In the genomic region with DNA sequence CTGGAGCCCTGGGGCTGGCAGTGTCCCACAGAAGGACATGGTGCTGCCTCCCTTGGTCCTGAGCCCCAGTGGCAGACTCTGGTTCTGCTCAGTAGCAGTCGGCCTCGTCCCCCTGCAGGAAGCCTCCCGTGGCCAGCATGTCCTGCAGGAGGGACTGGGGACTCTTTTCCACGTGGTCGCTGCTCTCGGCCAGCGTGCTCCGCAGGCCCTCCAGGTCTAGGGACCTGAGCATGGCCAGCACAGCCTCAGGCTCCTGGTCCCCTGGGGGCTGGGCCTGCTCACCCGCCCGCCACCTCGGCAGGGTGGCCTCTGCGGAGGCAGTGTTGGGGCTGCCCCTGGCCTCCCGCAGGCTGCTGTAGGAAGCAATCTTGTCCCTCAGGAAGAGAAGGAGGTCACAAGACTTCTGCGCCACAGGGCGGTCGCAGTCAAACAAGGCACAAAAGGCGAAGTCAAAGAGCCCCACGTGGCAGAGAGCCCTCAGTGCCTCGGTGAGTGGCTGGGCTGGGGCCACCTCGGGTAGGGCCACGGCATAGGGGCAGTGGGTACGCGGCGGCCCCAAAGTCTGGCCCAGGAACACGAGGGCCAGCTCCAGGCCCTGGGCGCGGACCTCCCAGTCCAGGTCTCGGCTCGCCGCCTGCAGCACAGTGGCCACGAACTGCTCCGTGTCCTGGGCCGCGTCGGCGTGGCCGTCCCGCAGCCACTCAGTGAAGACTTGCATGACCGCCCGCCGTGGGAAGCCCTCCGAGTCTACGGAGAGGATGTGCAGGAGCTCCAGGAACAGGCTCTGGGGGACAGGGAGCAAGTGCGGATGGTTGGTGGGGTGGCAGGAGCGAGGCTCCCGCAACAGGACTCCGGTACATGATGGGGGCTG, we compare ENCODE assay signal across 16 cellular contexts. TPM values are rescaled to one million over a fixed set of nuclear protein-coding genes. Genes with fewer than 3 reads are reported as not detected.
A peak's percentile ranks its signal among the peaks of the same experiment; 100 is the strongest.
DNase-seq lines count a peak whose midpoint lies in the region; ATAC-seq and TF ChIP-seq lines count a peak whose summit lies in the region.
"Had no signal": no experiment of that assay in that cellular context is flagged by ENCODE, and none has a peak within 500 bp of the region (broad histone marks: within the 10 kb centered on the region; RNA-seq: fewer than 3 reads in every experiment).

No MANE protein-coding gene starts in this region.

- BruUV-seq in Calu3 (replicated peaks; lab: Mats Ljungman, UMichigan) (TSS peak; percentile 54), Panc1 (replicated peaks; lab: Mats Ljungman, UMichigan) (TSS peak; percentile 78)

- DNase-seq in Calu3 (no peak), Panc1 (ENCODE audit: low read depth, low spot score) (no peak), cardiac septum (ENCODE audit: low spot score) (peak; percentile 64), posterior vena cava (ENCODE audit: low spot score) (peak; percentile 78), NCI-H345 treated with DMSO at 0.1 percent for 48 hours (lab: John Stamatoyannopoulos, UW; ENCODE audit: unreplicated experiment) (no peak), nephron progenitor cell (no peak), HUDEP-2 (lab: John Stamatoyannopoulos, UW; ENCODE audit: unreplicated experiment in 76 of 76) (no peak)
- DNase-seq: esophagus squamous epithelium; GDM1; NCI-H1694 treated with DMSO at 0.1 percent for 48 hours; NCI-H526 treated with DMSO at 0.1 percent for 48 hours; stimulated activated naive B cell treated with anti-CD40 and anti-IgM and Interleukin-4, amounts not matched to agents 10 μg/mL and 1 μg/mL and 100 μg/mL, for 72 hours had no signal

- H3K36me3 Mint-ChIP-seq in Calu3 (ENCODE audit: insufficient read depth, unreplicated experiment), result peaks cover 60% of the 10 kb centered on the region
- no peaks in the 10 kb centered on the region for H3K36me3 Mint-ChIP-seq in nephron progenitor cell (ENCODE audit: low read depth)
- H3K36me3 Mint-ChIP-seq: activated naive CD4-positive, alpha-beta T cell treated with anti-CD3 and anti-CD28 coated beads, Interleukin-2, amount 50 U/mL, for 24 hours had no signal

- H3K4me3 ChIP-seq in Panc1 (ENCODE audit: low read depth in 2 of 2, low read length in 2 of 2), result no peak overlapping the region
- H3K4me3 ChIP-seq: esophagus squamous epithelium had no signal

- ATAC-seq in Panc1 (peak; percentile 56), HG03135 (IDR thresholded peaks at IDR 0.05; ENCODE audit: unreplicated experiment) (no peak)

- H3K9me3 ChIP-seq in Panc1 (ENCODE audit: control insufficient read depth, insufficient read depth, low read depth, low read length), result no peaks in the 10 kb centered on the region
- H3K9me3 ChIP-seq: esophagus squamous epithelium had no signal

- H3K27ac Mint-ChIP-seq in Calu3 (ENCODE audit: unreplicated experiment), result no peak overlapping the region
- H3K27ac Mint-ChIP-seq in nephron progenitor cell, result no peak overlapping the region
- H3K27ac Mint-ChIP-seq: activated naive CD4-positive, alpha-beta T cell treated with anti-CD3 and anti-CD28 coated beads, Interleukin-2, amount 50 U/mL, for 24 hours; CD4-positive, alpha-beta T cell; progenitor cell of endocrine pancreas; stimulated activated naive B cell treated with anti-CD40 and anti-IgM and Interleukin-4, amounts not matched to agents 10 μg/mL and 1 μg/mL and 100 μg/mL, for 72 hours had no signal

- in situ Hi-C loops in Panc1 (cut with HindIII; ENCODE audit: low pct_unique_long_range_greater_than_20kb, low sequenced_read_pairs), result no loop called here

- H3K4me1 Mint-ChIP-seq in Calu3 (ENCODE audit: low read depth, unreplicated experiment) (no peaks in the 10 kb centered on the region), nephron progenitor cell (no peaks in the 10 kb centered on the region)
- H3K4me1 Mint-ChIP-seq: activated naive CD4-positive, alpha-beta T cell treated with anti-CD3 and anti-CD28 coated beads, Interleukin-2, amount 50 U/mL, for 24 hours; stimulated activated naive B cell treated with anti-CD40 and anti-IgM and Interleukin-4, amounts not matched to agents 10 μg/mL and 1 μg/mL and 100 μg/mL, for 72 hours had no signal

- intact Hi-C loops in Calu3 (cut with micrococcal nuclease; ENCODE audit: unreplicated experiment) (no loop called here), Panc1 (cut with micrococcal nuclease; ENCODE audit: unreplicated experiment) (no loop called here), cardiac septum (cut with DNase I) (no loop called here), posterior vena cava (cut with DNase I) (no loop called here)

- no peak overlapping the region for H3K4me3 Mint-ChIP-seq in Calu3 (ENCODE audit: low read depth, unreplicated experiment)
- no peak overlapping the region for H3K4me3 Mint-ChIP-seq in nephron progenitor cell
- H3K4me3 Mint-ChIP-seq: activated naive CD4-positive, alpha-beta T cell treated with anti-CD3 and anti-CD28 coated beads, Interleukin-2, amount 50 U/mL, for 24 hours; CD4-positive, alpha-beta T cell; stimulated activated naive B cell treated with anti-CD40 and anti-IgM and Interleukin-4, amounts not matched to agents 10 μg/mL and 1 μg/mL and 100 μg/mL, for 72 hours had no signal

- H3K27me3 Mint-ChIP-seq in Calu3 (ENCODE audit: unreplicated experiment) (no peaks in the 10 kb centered on the region), nephron progenitor cell (ENCODE audit: low read depth, poor library complexity) (no peaks in the 10 kb centered on the region)
- H3K27me3 Mint-ChIP-seq: activated naive CD4-positive, alpha-beta T cell treated with anti-CD3 and anti-CD28 coated beads, Interleukin-2, amount 50 U/mL, for 24 hours; CD4-positive, alpha-beta T cell; progenitor cell of endocrine pancreas; stimulated activated naive B cell treated with anti-CD40 and anti-IgM and Interleukin-4, amounts not matched to agents 10 μg/mL and 1 μg/mL and 100 μg/mL, for 72 hours had no signal

- POLR2A ChIA-PET in Panc1 (lab: Charles Lee), result no interaction called here

- 0 out of 2 replicates have a peak, but pooled peaks cover 3% of the 10 kb centered on the region for H3K36me3 ChIP-seq in Panc1 (ENCODE audit: control insufficient read depth, insufficient read depth, low read length)

- CTCF ChIA-PET in Calu3 (lab: Charles Lee), result interaction anchor here (0.5 kb wide), 1 partner anchor 46 kb away, joined by 8 read pairs; no protein-coding TSS in a partner anchor
- CTCF ChIA-PET in Panc1 (lab: Charles Lee), result no interaction called here

- TF ChIP-seq CTCF in Calu3 (IDR thresholded peaks at IDR 0.05; ENCODE audit: unreplicated experiment), result peak; percentile 30
- no peak for TF ChIP-seq CTCF in Panc1 (IDR thresholded peaks at IDR 0.05)
- TF ChIP-seq CTCF in nephron progenitor cell (IDR thresholded peaks at IDR 0.05), result no peak

- H3K4me1 ChIP-seq in Panc1 (ENCODE audit: control insufficient read depth, insufficient read depth, low read length), result no peaks in the 10 kb centered on the region

- no peak overlapping the region for H3K27ac ChIP-seq in Panc1 (ENCODE audit: low read length)
- H3K27ac ChIP-seq: esophagus squamous epithelium had no signal

- no peaks in the 10 kb centered on the region for H3K27me3 ChIP-seq in Panc1 (ENCODE audit: control insufficient read depth, insufficient read depth, low read length)

- H3K9me3 Mint-ChIP-seq in Calu3 (ENCODE audit: low read depth, unreplicated experiment), result no peaks in the 10 kb centered on the region
- peaks cover 2% of the 10 kb centered on the region for H3K9me3 Mint-ChIP-seq in nephron progenitor cell
- H3K9me3 Mint-ChIP-seq: activated naive CD4-positive, alpha-beta T cell treated with anti-CD3 and anti-CD28 coated beads, Interleukin-2, amount 50 U/mL, for 24 hours; CD4-positive, alpha-beta T cell; stimulated activated naive B cell treated with anti-CD40 and anti-IgM and Interleukin-4, amounts not matched to agents 10 μg/mL and 1 μg/mL and 100 μg/mL, for 72 hours had no signal

RNA-seq across cellular contexts. Expression of a gene that starts 17.1 kb away (rescaled TPM):
- total RNA-seq in Calu3 (2022), result 56.2 and 59.6 TPM in 2 replicates
- 76.9 TPM for total RNA-seq in Panc1 (2021; ENCODE audit: unreplicated experiment)
- polyA plus RNA-seq in Panc1 (2012; ENCODE audit: insufficient read length), result 84.4 TPM
- total RNA-seq in cardiac septum, result 12.8 TPM
- total RNA-seq in posterior vena cava, result 10 to 100 TPM; 16.3 to 17.2 TPM

RNA-seq across cellular contexts. Expression of a gene that starts 18.6 kb away (rescaled TPM):
- total RNA-seq in Calu3 (2022) (46.8 and 59.1 TPM in 2 replicates), Panc1 (2021; ENCODE audit: unreplicated experiment) (38.1 TPM), cardiac septum (6.2 TPM), posterior vena cava (10 to 100 TPM; 15.2 to 16.5 TPM)
- 61.6 TPM for polyA plus RNA-seq in Panc1 (2012; ENCODE audit: insufficient read length)

RNA-seq across cellular contexts. Expression of a gene that starts 20.6 kb away (rescaled TPM):
- total RNA-seq in Calu3 (2022) (94.8 and 96.4 TPM in 2 replicates), Panc1 (2021; ENCODE audit: unreplicated experiment) (44.8 TPM), cardiac septum (13.3 TPM), posterior vena cava (10 to 100 TPM; 14.6 to 19.1 TPM)
- 49.3 TPM for polyA plus RNA-seq in Panc1 (2012; ENCODE audit: insufficient read length)

Comparison
In these comparisons a context has a peak if more than half of its experiments do, and no peak if none do; other contexts are left out.
1. DNase-seq: peak in cardiac septum (single experiment) and posterior vena cava (single experiment); none in Calu3 (single experiment), Panc1 (single experiment), NCI-H345 treated with DMSO at 0.1 percent for 48 hours (single experiment), nephron progenitor cell (single experiment) and HUDEP-2 (0 of 76).